Comparison of ENCODE assay signal across 1 cellular context in genomic region chrX:153999359-154000037, GRCh38.
TF ChIP-seq lines count a peak whose summit lies in the region.

No MANE protein-coding gene starts in this region.

TF ChIP-seq in HEK293, 187 proteins besides CTCF, POLR2A, EP300 and RAD21 (continued from another document):
- TF ChIP-seq ZNF513 (tag by site-specific recombination; IDR thresholded peaks at IDR 0.05) (no peak), ZBTB7A (tag by site-specific recombination; IDR thresholded peaks at IDR 0.05; ENCODE audit: low read depth) (no peak), BCL11B (tag by site-specific recombination; IDR thresholded peaks at IDR 0.05; ENCODE audit: low read depth) (no peak)
